Comparison of ENCODE assay signal across 11 cellular contexts in the genomic region with DNA sequence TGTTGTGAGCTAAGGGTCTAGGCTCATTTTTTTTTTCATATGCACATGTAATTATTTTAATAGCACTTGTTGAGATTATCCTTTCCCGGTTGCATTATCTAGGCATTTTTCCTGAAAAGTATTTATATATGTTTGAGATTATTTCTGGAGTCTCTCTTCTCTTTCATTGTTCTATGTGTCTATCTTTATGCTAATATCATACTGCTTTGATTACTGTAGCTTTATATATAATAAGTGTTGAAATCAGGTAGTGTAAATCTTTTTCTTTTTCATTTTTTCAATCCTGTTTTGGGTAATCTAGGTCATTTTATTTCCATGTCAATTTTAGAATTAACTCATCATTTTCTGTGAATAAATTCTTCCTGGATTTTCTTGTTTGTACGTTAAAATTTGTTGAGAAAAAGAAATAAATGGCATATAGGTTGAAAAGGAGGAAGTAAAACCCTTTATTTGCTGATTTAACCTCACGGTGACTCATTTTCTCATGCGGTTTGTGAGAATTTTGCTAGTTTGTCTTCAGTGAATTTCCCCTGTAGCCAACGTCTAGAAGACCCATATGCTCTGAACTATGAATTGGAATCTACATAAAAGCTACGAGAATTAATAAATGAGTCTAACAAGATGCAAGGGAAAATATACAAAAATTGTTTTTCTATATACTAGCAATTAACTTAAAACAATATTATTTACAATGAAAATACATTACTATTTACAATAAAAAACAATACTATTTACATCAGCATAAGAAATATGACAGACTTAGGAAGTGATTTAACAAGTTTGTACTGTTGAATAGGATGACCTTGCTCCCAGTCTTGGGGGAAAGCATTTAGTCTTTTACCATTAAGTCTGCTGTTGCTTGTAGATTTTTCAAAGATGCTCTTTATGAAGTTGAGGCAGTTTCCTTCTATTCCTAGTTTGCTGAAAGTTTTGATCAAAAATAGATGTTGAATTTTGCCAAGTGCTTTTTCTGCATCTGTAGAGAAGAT. TPM values are rescaled to one million over a fixed set of nuclear protein-coding genes. Genes with fewer than 3 reads are reported as not detected.
DNase-seq lines count a peak whose midpoint lies in the region; ATAC-seq, FAIRE-seq and TF ChIP-seq lines count a peak whose summit lies in the region.
"Had no signal": no experiment of that assay in that cellular context is flagged by ENCODE, and none has a peak within 500 bp of the region (broad histone marks: within the 10 kb centered on the region; RNA-seq: fewer than 3 reads in every experiment).

No MANE protein-coding gene starts in this region.

- no peaks in the 10 kb centered on the region for H4K20me1 ChIP-seq in HepG2 (ENCODE audit: insufficient read depth, low read length)

- no peaks in the 10 kb centered on the region for H3K27me3 ChIP-seq in small intestine (ENCODE audit: control insufficient read depth in 2 of 2, insufficient read depth in 2 of 2, low read length in 2 of 2)
- no peaks in the 10 kb centered on the region for H3K27me3 ChIP-seq in HepG2 (ENCODE audit: control insufficient read depth in 1 of 2, insufficient read depth in 2 of 2, low read length in 2 of 2)

- no peaks in the 10 kb centered on the region for H3K36me3 ChIP-seq in small intestine (ENCODE audit: control insufficient read depth in 2 of 2, insufficient read depth in 2 of 2, low read length in 2 of 2)
- H3K36me3 ChIP-seq in HepG2 (replicated peaks in 1 of 2; ENCODE audit: control insufficient read depth in 1 of 2, insufficient read depth in 2 of 2, low read length in 2 of 2): no peaks in the 10 kb centered on the region

- POLR2A ChIA-PET in HepG2 (lab: Yijun Ruan, JAX): no interaction called here

- FAIRE-seq in small intestine (lab: Jason Lieb, UNC): peak; percentile 19
- no peak for FAIRE-seq in HepG2 (lab: Jason Lieb, UNC)

- WGBS in small intestine, 3 donors: 59 to 68% (median 67%) methylated on average over 6 of the region's 6 CpGs
- WGBS in HepG2 (ENCODE audit: low lambda C conversion rate): 2% methylated on average over 6 of the region's 6 CpGs

- H2AFZ ChIP-seq in HepG2 (ENCODE audit: low read length): no peak overlapping the region

- H3K4me3 Mint-ChIP-seq in activated naive CD8-positive, alpha-beta T cell treated with anti-CD3 and anti-CD28 coated beads for 36 hours: no peak overlapping the region

- ATAC-seq in HG02798 (IDR thresholded peaks at IDR 0.05; ENCODE audit: poor library complexity, unreplicated experiment): peak; percentile 96
- ATAC-seq in HepG2: no peak

- TF ChIP-seq EP300 in HepG2 (IDR thresholded peaks at IDR 0.05; ENCODE audit: low read depth in 2 of 2, low read length in 2 of 2) (no peak), HepG2 (CRISPR knock-in tag; IDR thresholded peaks at IDR 0.05; ENCODE audit: borderline replicate concordance) (no peak)

- TF ChIP-seq POLR2A in HepG2 (IDR thresholded peaks at IDR 0.05; ENCODE audit: insufficient read depth in 1 of 2, low read depth in 2 of 2, low read length in 2 of 2): no peak

- no peaks in the 10 kb centered on the region for H3K4me1 ChIP-seq in small intestine (ENCODE audit: control insufficient read depth in 2 of 2, insufficient read depth in 1 of 2, low read depth in 1 of 2, low read length in 1 of 2)
- no peaks in the 10 kb centered on the region for H3K4me1 ChIP-seq in HepG2 (ENCODE audit: insufficient read depth, low read length)

- CTCF ChIA-PET in HepG2 (lab: Yijun Ruan, JAX; ENCODE audit: low intra/inter-chr PET ratio, low total read pairs): no interaction called here

- no peak for TF ChIP-seq RAD21 in HepG2 (CRISPR knock-in tag; IDR thresholded peaks at IDR 0.05)

- no peak overlapping the region for H3K9ac ChIP-seq in HepG2 (ENCODE audit: insufficient read depth, low read depth, low read length)

- H3K36me3 Mint-ChIP-seq in activated naive CD8-positive, alpha-beta T cell treated with anti-CD3 and anti-CD28 coated beads for 36 hours: no peaks in the 10 kb centered on the region

- H3K79me2 ChIP-seq in HepG2 (ENCODE audit: insufficient read depth, low read length): no peaks in the 10 kb centered on the region

- no peak overlapping the region for H3K4me2 ChIP-seq in HepG2 (ENCODE audit: low read depth, low read length)

- H3K9me3 ChIP-seq in small intestine (ENCODE audit: control insufficient read depth, low read depth) (no peaks in the 10 kb centered on the region), HepG2 (ENCODE audit: low read length) (peaks cover 5% of the 10 kb centered on the region; the same call in 1 of the 2 replicates)

- no peak overlapping the region for H3K27ac ChIP-seq in small intestine (ENCODE audit: low read depth in 1 of 2, low read length in 1 of 2)
- H3K27ac ChIP-seq in HepG2 (ENCODE audit: extremely low read length, insufficient read depth, low read length): no peak overlapping the region
- H3K27ac ChIP-seq: 22Rv1 had no signal

- peaks cover 10% of the 10 kb centered on the region for H3K9me3 Mint-ChIP-seq in activated naive CD8-positive, alpha-beta T cell treated with anti-CD3 and anti-CD28 coated beads for 36 hours

- H3K4me3 ChIP-seq in small intestine (ENCODE audit: low read depth in 1 of 2, low read length in 2 of 2) (no peak overlapping the region), HepG2 (replicated peaks in 1 of 3; ENCODE audit: insufficient read depth in 1 of 3, low read depth in 2 of 3, low read length in 3 of 3) (no peak overlapping the region)

- peak; percentile 22 for DNase-seq in DMS53 (lab: John Stamatoyannopoulos, UW)
- no peak for DNase-seq in DMS53 treated with DMSO at 0.1 percent for 48 hours (lab: John Stamatoyannopoulos, UW; ENCODE audit: unreplicated experiment)
- DNase-seq in LHCN-M2 (ENCODE audit: low read depth): peak; percentile 3
- no peak for DNase-seq in small intestine
- no peak for DNase-seq in activated naive CD8-positive, alpha-beta T cell treated with anti-CD3 and anti-CD28 coated beads for 36 hours
- DNase-seq in HepG2 (ENCODE audit: low spot score): no peak
- DNase-seq in NCI-H345 (lab: John Stamatoyannopoulos, UW): no peak
- DNase-seq: activated CD8-positive, alpha-beta memory T cell treated with anti-CD3 and anti-CD28 coated beads, Interleukin-2, amount 50 U/mL, for 4 hours; NCI-H446 had no signal

- peaks cover 4% of the 10 kb centered on the region for H3K4me1 Mint-ChIP-seq in activated naive CD8-positive, alpha-beta T cell treated with anti-CD3 and anti-CD28 coated beads for 36 hours

- in situ Hi-C loops in HepG2 (cut with HindIII; ENCODE audit: extremely low pct_ligation_motif_present, low pct_unique_long_range_greater_than_20kb): no loop called here

- no TSS peak for BruUV-seq in HepG2 (replicated peaks; lab: Mats Ljungman, UMichigan)

- no peak overlapping the region for H3K27ac Mint-ChIP-seq in activated naive CD8-positive, alpha-beta T cell treated with anti-CD3 and anti-CD28 coated beads for 36 hours

- peaks cover 6% of the 10 kb centered on the region for H3K27me3 Mint-ChIP-seq in activated naive CD8-positive, alpha-beta T cell treated with anti-CD3 and anti-CD28 coated beads for 36 hours

- intact Hi-C loops in HepG2 (cut with micrococcal nuclease; ENCODE audit: unreplicated experiment): no loop called here

- TF ChIP-seq CTCF in HepG2 (CRISPR knock-in tag; IDR thresholded peaks at IDR 0.05): no peak

RNA-seq across cellular contexts. Expression of gene SYT16, which starts 54.7 kb away (rescaled TPM):
- total RNA-seq in LHCN-M2 (2014; rRNA removed) (under 0.01 TPM in 1 of 2 replicates, not detected in the other), HepG2 (2016; rRNA removed; fragmentation: Illumina TruSeq; extraction: Trizol) (0.03 TPM in 1 of 2 replicates, not detected in the other)
- polyA plus RNA-seq in LHCN-M2 (2012): 0.01 TPM
- polyA plus RNA-seq in small intestine (under 1 TPM in 1 of 3 donors, not detected in 2; 0.01 TPM), HepG2 (2011; rRNA removed) (not detected in 2 replicates)
- under 1 TPM in 1 of 2 experiments, not detected in 1; 0.14 TPM for total RNA-seq in activated naive CD8-positive, alpha-beta T cell treated with anti-CD3 and anti-CD28 coated beads for 36 hours
- total RNA-seq in HepG2 (2016; cell fraction: cytosol; rRNA removed; fragmentation: Illumina TruSeq; extraction: Trizol; ENCODE audit: low read depth): not detected in 2 replicates
- 0.03 TPM in 1 of 2 replicates, not detected in the other for total RNA-seq in HepG2 (2016; cell fraction: insoluble cytoplasmic fraction; rRNA removed; fragmentation: Illumina TruSeq; extraction: Trizol)
- not detected in 2 replicates for total RNA-seq in HepG2 (2016; cell fraction: membrane; rRNA removed; fragmentation: Illumina TruSeq; extraction: Trizol)
- not detected in 2 replicates for total RNA-seq in HepG2 (2016; cell fraction: nucleus; rRNA removed; fragmentation: Illumina TruSeq; extraction: Trizol)
- under 0.01 TPM in 1 of 2 replicates, not detected in the other for polyA plus RNA-seq in HepG2 (2011; cell fraction: cytosol; rRNA removed)
- not detected in 2 replicates for polyA plus RNA-seq in HepG2 (2011; cell fraction: nucleus; rRNA removed)
- polyA plus RNA-seq in HepG2 (2012): not detected in 2 replicates
- not detected in 2 replicates for polyA plus RNA-seq in HepG2 (2016; cell fraction: cytosol; fragmentation: Illumina TruSeq; extraction: Trizol; ENCODE audit: low read depth)
- not detected in 2 replicates for polyA plus RNA-seq in HepG2 (2016; cell fraction: insoluble cytoplasmic fraction; fragmentation: Illumina TruSeq; extraction: Trizol; ENCODE audit: low read depth)
- not detected in 2 replicates for polyA plus RNA-seq in HepG2 (2016; cell fraction: membrane; fragmentation: Illumina TruSeq; extraction: Trizol; ENCODE audit: low read depth)
- polyA plus RNA-seq in HepG2 (2016; cell fraction: nucleus; fragmentation: Illumina TruSeq; extraction: Trizol; ENCODE audit: insufficient read depth, low read depth): not detected in 2 replicates
- not detected in 2 replicates for polyA minus RNA-seq in HepG2 (2011; rRNA and poly(A)+ RNA removed; ENCODE audit: low replicate concordance)
- not detected in 2 replicates for polyA minus RNA-seq in HepG2 (2011; cell fraction: cytosol; rRNA and poly(A)+ RNA removed)
- under 0.01 TPM in 2 replicates for polyA minus RNA-seq in HepG2 (2011; cell fraction: nucleus; rRNA and poly(A)+ RNA removed)

Comparison
In these comparisons a context has a peak if more than half of its experiments do, and no peak if none do; other contexts are left out.
1. DNase-seq: peak in DMS53 (single experiment) and LHCN-M2 (single experiment); none in DMS53 treated with DMSO at 0.1 percent for 48 hours (single experiment), small intestine (single experiment), activated naive CD8-positive, alpha-beta T cell treated with anti-CD3 and anti-CD28 coated beads for 36 hours (single experiment), HepG2 (single experiment) and NCI-H345 (single experiment).